ENCODE assay signal across 15 cellular contexts in genomic region chr1:63330331-63330916, GRCh38. TPM values are rescaled to one million over a fixed set of nuclear protein-coding genes. Genes with fewer than 3 reads are reported as not detected.
DNase-seq lines count a peak whose midpoint lies in the region; ATAC-seq, FAIRE-seq and TF ChIP-seq lines count a peak whose summit lies in the region.
"Had no signal": no experiment of that assay in that cellular context is flagged by ENCODE, and none has a peak within 500 bp of the region (broad histone marks: within the 10 kb centered on the region; RNA-seq: fewer than 3 reads in every experiment).

No MANE protein-coding gene starts in this region.

- H3K9me3 Mint-ChIP-seq in CD4-positive, alpha-beta memory T cell = peaks cover 2 to 44% (median 30%) of the 10 kb centered on the region in 8 donors
- H3K9me3 Mint-ChIP-seq in nephron progenitor cell (peaks cover 3% of the 10 kb centered on the region), natural killer cell (peaks cover 0 to 3% of the 10 kb centered on the region in 2 donors)

- TF ChIP-seq CTCF in endothelial cell of umbilical vein (IDR thresholded peaks at IDR 0.05; ENCODE audit: extremely low read depth in 1 of 2, insufficient read depth in 1 of 2, low read depth in 1 of 2, low read length in 2 of 2) (no peak), nephron progenitor cell (IDR thresholded peaks at IDR 0.05) (no peak), natural killer cell (IDR thresholded peaks at IDR 0.05) (no peak)

- peaks cover 0 to 3% of the 10 kb centered on the region in 2 donors for H3K36me3 Mint-ChIP-seq in CD4-positive, alpha-beta memory T cell
- H3K36me3 Mint-ChIP-seq in nephron progenitor cell (ENCODE audit: low read depth) (no peaks in the 10 kb centered on the region), natural killer cell (peaks cover 14% of the 10 kb centered on the region)

- no peak overlapping the region for H3K4me3 ChIP-seq in CD4-positive, alpha-beta memory T cell (ENCODE audit: low read length in 2 of 2)
- H3K4me3 ChIP-seq in H7 (ENCODE audit: insufficient read depth, low read depth, low read length) (peak overlapping the region; percentile 49), endothelial cell of umbilical vein (replicated peaks in 1 of 3; ENCODE audit: insufficient read depth in 1 of 3, low read depth in 1 of 3, low read length in 3 of 3) (no peak overlapping the region)
- H3K4me3 ChIP-seq: BLaER1, HAP-1, pancreas had no signal

- H2AFZ ChIP-seq in endothelial cell of umbilical vein (ENCODE audit: low read depth, low read length) = no peak overlapping the region

- no peaks in the 10 kb centered on the region for H3K9me3 ChIP-seq in CD4-positive, alpha-beta memory T cell (ENCODE audit: control insufficient read depth in 1 of 2, low read length in 2 of 2)
- H3K9me3 ChIP-seq in endothelial cell of umbilical vein (replicated peaks; ENCODE audit: control insufficient read depth, insufficient read depth, low read length) = no peaks in the 10 kb centered on the region
- H3K9me3 ChIP-seq: HAP-1, pancreas had no signal

- peak overlapping the region in 3 of 7 donors; percentile 25 to 69 (median 49) for H3K27ac Mint-ChIP-seq in CD4-positive, alpha-beta memory T cell
- H3K27ac Mint-ChIP-seq in nephron progenitor cell = no peak overlapping the region
- no peak overlapping the region for H3K27ac Mint-ChIP-seq in natural killer cell

- peak in 1 of 5 donors; percentile 15 for DNase-seq in CD4-positive, alpha-beta memory T cell
- peak; percentile 71 for DNase-seq in H7
- DNase-seq in endothelial cell of umbilical vein (ENCODE audit: low read depth, low spot score) = no peak
- DNase-seq in nephron progenitor cell = peak; percentile 42
- DNase-seq in natural killer cell = no peak
- DNase-seq in kidney glomerular epithelial cell (lab: John Stamatoyannopoulos, UW) = no peak
- no peak for DNase-seq in NCI-H774 (lab: John Stamatoyannopoulos, UW)
- DNase-seq: IMR-90, NCI-H2107, NCI-H69 had no signal

- H3K4me3 Mint-ChIP-seq in CD4-positive, alpha-beta memory T cell = peak overlapping the region in 7 of 8 donors; percentile 19 to 58 (median 36)
- H3K4me3 Mint-ChIP-seq in nephron progenitor cell (peak overlapping the region; percentile 67), natural killer cell (no peak overlapping the region)

- peaks cover 14% of the 10 kb centered on the region for H3K4me1 ChIP-seq in CD4-positive, alpha-beta memory T cell (ENCODE audit: insufficient read depth, low read length)
- H3K4me1 ChIP-seq in endothelial cell of umbilical vein (ENCODE audit: control insufficient read depth, extremely low read depth, insufficient read depth, low read length) = no peaks in the 10 kb centered on the region
- H3K4me1 ChIP-seq: BLaER1, pancreas had no signal

- no peak for FAIRE-seq in endothelial cell of umbilical vein (lab: Jason Lieb, UNC)
- FAIRE-seq: pancreas had no signal

- peaks cover 9% of the 10 kb centered on the region for H4K20me1 ChIP-seq in endothelial cell of umbilical vein (replicated peaks; ENCODE audit: control insufficient read depth, extremely low read depth, insufficient read depth, low read length)

- dilution Hi-C loops in endothelial cell of umbilical vein (cut with MboI; ENCODE audit: extremely low pct_ligation_motif_present, low sequenced_read_pairs) = no loop called here

- TF ChIP-seq POLR2A in endothelial cell of umbilical vein (IDR thresholded peaks at IDR 0.05; ENCODE audit: low read depth, low read length) = no peak

- H3K27me3 Mint-ChIP-seq in CD4-positive, alpha-beta memory T cell = peaks cover 67 to 74% of the 10 kb centered on the region in 2 donors
- H3K27me3 Mint-ChIP-seq in nephron progenitor cell (ENCODE audit: low read depth, poor library complexity) = peaks cover 100% of the 10 kb centered on the region
- H3K27me3 Mint-ChIP-seq in natural killer cell (ENCODE audit: low read depth in 2 of 2) = peaks cover 75 to 87% of the 10 kb centered on the region in 2 donors

- no peak overlapping the region for H3K27ac ChIP-seq in CD4-positive, alpha-beta memory T cell (ENCODE audit: low read depth, low read length)
- H3K27ac ChIP-seq in endothelial cell of umbilical vein (ENCODE audit: insufficient read depth, low read depth, low read length) = no peak overlapping the region
- H3K27ac ChIP-seq: BLaER1, pancreas had no signal

- H3K9me1 ChIP-seq in endothelial cell of umbilical vein (replicated peaks; ENCODE audit: control insufficient read depth, extremely low read depth, insufficient read depth, low read length) = no peaks in the 10 kb centered on the region

- H3K4me2 ChIP-seq in endothelial cell of umbilical vein (ENCODE audit: insufficient read depth, low read length) = no peak overlapping the region
- H3K4me2 ChIP-seq: BLaER1 had no signal

- POLR2A ChIA-PET in CD4-positive, alpha-beta memory T cell (lab: Charles Lee; ENCODE audit: partially characterized antibody) = interaction anchor here (0.8 kb wide), 1 partner anchor 11 kb away, joined by 3 read pairs; no protein-coding TSS in a partner anchor
- POLR2A ChIA-PET in endothelial cell of umbilical vein (lab: Charles Lee) = no interaction called here

- CTCF ChIA-PET in CD4-positive, alpha-beta memory T cell (lab: Charles Lee; ENCODE audit: partially characterized antibody) = no interaction called here
- CTCF ChIA-PET in endothelial cell of umbilical vein (lab: Charles Lee) = interaction anchor here (0.9 to 2.9 kb wide), 5 partner anchors 9 to 207 kb away, joined by 3 to 14 read pairs (median 5); partner anchors contain the start of gene FOXD3

- no peaks in the 10 kb centered on the region for H3K79me2 ChIP-seq in endothelial cell of umbilical vein (ENCODE audit: control insufficient read depth, insufficient read depth, low read length)

- no peak overlapping the region for H3K9ac ChIP-seq in endothelial cell of umbilical vein (replicated peaks; ENCODE audit: extremely low read depth, insufficient read depth, low read length)
- H3K9ac ChIP-seq: BLaER1 had no signal

- ATAC-seq in natural killer cell = no peak
- ATAC-seq: activated CD4-positive, CD25-positive, alpha-beta regulatory T cell treated with anti-CD3 and anti-CD28 coated beads, Interleukin-2, amount 50 U/mL, for 24 hours; pancreas had no signal

- BruUV-seq in endothelial cell of umbilical vein (replicated peaks; lab: Mats Ljungman, UMichigan) = no TSS peak

- intact Hi-C loops in CD4-positive, alpha-beta memory T cell (cut with micrococcal nuclease) = no loop called here
- intact Hi-C loops in endothelial cell of umbilical vein (cut with micrococcal nuclease) = no loop called here
- intact Hi-C loops in natural killer cell (cut with micrococcal nuclease) = no loop called here

- peaks cover 63% of the 10 kb centered on the region for H3K27me3 ChIP-seq in CD4-positive, alpha-beta memory T cell (ENCODE audit: insufficient read depth, low read length)
- H3K27me3 ChIP-seq in H7 (ENCODE audit: control insufficient read depth, insufficient read depth, low read length) (peaks cover 60% of the 10 kb centered on the region), endothelial cell of umbilical vein (ENCODE audit: control insufficient read depth in 2 of 2, insufficient read depth in 2 of 2, low read length in 2 of 2) (peaks cover 78 to 89% of the 10 kb centered on the region in 2 experiments)

- peaks cover 12 to 33% (median 22%) of the 10 kb centered on the region in 4 donors for H3K4me1 Mint-ChIP-seq in CD4-positive, alpha-beta memory T cell
- H3K4me1 Mint-ChIP-seq in nephron progenitor cell (peaks cover 18% of the 10 kb centered on the region), natural killer cell (peaks cover 18 to 21% of the 10 kb centered on the region in 2 donors)

- H3K36me3 ChIP-seq in CD4-positive, alpha-beta memory T cell (ENCODE audit: insufficient read depth, low read length) = no peaks in the 10 kb centered on the region
- H3K36me3 ChIP-seq in H7 (replicated peaks; ENCODE audit: control insufficient read depth, insufficient read depth, low read length) = no peaks in the 10 kb centered on the region
- no peaks in the 10 kb centered on the region for H3K36me3 ChIP-seq in endothelial cell of umbilical vein (ENCODE audit: control insufficient read depth in 2 of 2, extremely low read depth in 1 of 2, insufficient read depth in 2 of 2, low read length in 2 of 2)
- H3K36me3 ChIP-seq: BLaER1, HAP-1, pancreas had no signal

TF ChIP-seq in endothelial cell of umbilical vein, 7 proteins besides CTCF, POLR2A, EP300 and RAD21:
- peak; percentile 79 for TF ChIP-seq EZH2 (IDR thresholded peaks at IDR 0.05; ENCODE audit: borderline replicate concordance, low read depth, low read length, severe bottlenecking)
- TF ChIP-seq FOS (IDR thresholded peaks at IDR 0.05; ENCODE audit: borderline replicate concordance, insufficient read depth, low read length) = no peak
- no peak for TF ChIP-seq MYC (IDR thresholded peaks at IDR 0.05; ENCODE audit: low read depth, low read length)

RNA-seq across cellular contexts. Expression of gene FOXD3, which starts 8.1 kb away (rescaled TPM):
- not detected for total RNA-seq in CD4-positive, alpha-beta memory T cell
- not detected for polyA plus RNA-seq in CD4-positive, alpha-beta memory T cell
- 41.1 and 41.2 TPM in 2 replicates for total RNA-seq in H7 (2014; rRNA removed; shearing (Covaris generic))
- total RNA-seq in endothelial cell of umbilical vein (not detected in 2 replicates), natural killer cell (not detected)
- not detected in 2 replicates for polyA plus RNA-seq in endothelial cell of umbilical vein
- not detected in 2 replicates for polyA plus RNA-seq in endothelial cell of umbilical vein (2011; cell fraction: cytosol; rRNA removed)
- not detected in 2 replicates for polyA plus RNA-seq in endothelial cell of umbilical vein (2011; cell fraction: nucleus; rRNA removed)
- polyA plus RNA-seq in endothelial cell of umbilical vein (2012) = not detected in 2 replicates
- not detected in 2 replicates for polyA minus RNA-seq in endothelial cell of umbilical vein
- not detected for polyA minus RNA-seq in endothelial cell of umbilical vein (2011; cell fraction: cytosol; rRNA and poly(A)+ RNA removed)
- polyA minus RNA-seq in endothelial cell of umbilical vein (2011; cell fraction: nucleus; rRNA and poly(A)+ RNA removed) = not detected in 2 replicates
- total RNA-seq: IMR-90, mesenteric fat pad had no signal
- polyA plus RNA-seq: IMR-90 had no signal

RNA-seq across cellular contexts. Expression of gene ALG6, which starts 37.0 kb away (rescaled TPM):
- 10 to 100 TPM; 27.6 to 28.4 TPM for total RNA-seq in CD4-positive, alpha-beta memory T cell
- polyA plus RNA-seq in CD4-positive, alpha-beta memory T cell = 10 to 100 TPM; 21.9 to 22.0 TPM
- total RNA-seq in H7 (2014; rRNA removed; shearing (Covaris generic)) = 22.7 and 24.1 TPM in 2 replicates
- total RNA-seq in endothelial cell of umbilical vein (14.4 and 17.3 TPM in 2 replicates), natural killer cell (10 to 100 TPM; 21.3 to 28.0 (median 23.4) TPM)
- polyA plus RNA-seq in endothelial cell of umbilical vein = 8.7 and 14.4 TPM in 2 replicates
- polyA plus RNA-seq in endothelial cell of umbilical vein (2011; cell fraction: cytosol; rRNA removed) = 8.1 and 8.8 TPM in 2 replicates
- polyA plus RNA-seq in endothelial cell of umbilical vein (2011; cell fraction: nucleus; rRNA removed) = 26.6 and 37.5 TPM in 2 replicates
- 13.4 and 15.6 TPM in 2 replicates for polyA plus RNA-seq in endothelial cell of umbilical vein (2012)
- polyA minus RNA-seq in endothelial cell of umbilical vein = 9.4 and 12.5 TPM in 2 replicates
- polyA minus RNA-seq in endothelial cell of umbilical vein (2011; cell fraction: cytosol; rRNA and poly(A)+ RNA removed) = 4.8 TPM
- 13.6 and 24.5 TPM in 2 replicates for polyA minus RNA-seq in endothelial cell of umbilical vein (2011; cell fraction: nucleus; rRNA and poly(A)+ RNA removed)

Comparison
In these comparisons a context has a peak if more than half of its experiments do, and no peak if none do; other contexts are left out.
1. DNase-seq: peak in H7 (single experiment) and nephron progenitor cell (single experiment); none in endothelial cell of umbilical vein (single experiment), natural killer cell (single experiment), kidney glomerular epithelial cell (single experiment) and NCI-H774 (single experiment).
2. RNA of gene FOXD3, which starts 8.1 kb away (total RNA-seq): 41.1 to 41.2 TPM in H7; not detected in CD4-positive, alpha-beta memory T cell, not detected in endothelial cell of umbilical vein and not detected in natural killer cell; every median in the first group is over 10 times any median in the second.